Comparison of ENCODE assay signal across 8 cellular contexts in the genomic region with DNA sequence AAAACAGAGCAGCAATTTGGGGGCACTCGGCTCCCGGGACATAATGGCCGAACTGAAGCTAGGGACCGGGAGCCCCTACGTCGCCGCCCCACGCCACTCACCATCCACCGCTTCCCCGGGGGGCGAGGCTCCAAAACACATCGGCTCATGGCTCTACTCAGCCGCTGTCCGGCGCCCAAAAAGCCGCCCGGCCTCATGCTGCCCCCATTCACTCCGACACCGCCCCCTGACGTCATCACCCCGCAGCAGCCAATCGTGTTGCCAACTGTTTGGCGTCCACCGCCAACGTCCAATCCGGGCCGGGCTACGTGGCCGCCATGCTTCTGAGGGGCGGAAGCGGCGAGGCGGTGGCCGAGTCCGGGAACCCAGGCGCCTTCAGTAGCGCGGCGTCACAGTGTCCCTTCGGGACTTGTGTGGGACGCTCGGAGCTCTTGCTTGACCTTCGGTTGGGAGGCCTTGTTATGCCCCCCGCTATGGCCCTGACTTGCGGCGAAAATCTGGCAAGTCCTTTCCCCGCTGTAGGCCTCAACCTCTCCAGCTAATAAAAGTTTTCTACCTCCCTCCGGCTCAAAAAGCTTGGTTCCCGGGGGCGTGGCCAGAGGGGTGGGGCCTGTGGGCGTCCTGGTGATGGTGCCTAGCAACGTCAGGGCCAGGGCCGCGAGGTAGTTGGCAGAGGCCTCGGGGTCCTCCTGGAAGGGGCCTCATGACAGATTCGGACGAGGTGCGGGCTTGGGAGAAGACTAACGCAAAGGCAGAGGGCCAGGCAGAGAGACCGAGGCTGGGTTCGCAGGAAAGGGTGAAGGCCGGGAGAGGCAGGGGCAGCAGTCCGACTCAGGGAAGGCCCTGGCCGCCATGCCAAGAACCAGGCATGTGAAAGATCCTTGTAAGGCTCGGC. TPM values are rescaled to one million over a fixed set of nuclear protein-coding genes. Genes with fewer than 3 reads are reported as not detected.
A peak's percentile ranks its signal among the peaks of the same experiment; 100 is the strongest.
DNase-seq lines count a peak whose midpoint lies in the region; ATAC-seq and TF ChIP-seq lines count a peak whose summit lies in the region.

A gene with protein sequence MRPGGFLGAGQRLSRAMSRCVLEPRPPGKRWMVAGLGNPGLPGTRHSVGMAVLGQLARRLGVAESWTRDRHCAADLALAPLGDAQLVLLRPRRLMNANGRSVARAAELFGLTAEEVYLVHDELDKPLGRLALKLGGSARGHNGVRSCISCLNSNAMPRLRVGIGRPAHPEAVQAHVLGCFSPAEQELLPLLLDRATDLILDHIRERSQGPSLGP (minus strand): TSS at position 221 of the 895 bp plus-strand sequence. CDS start 24 bp downstream, at position 197.
A gene with protein sequence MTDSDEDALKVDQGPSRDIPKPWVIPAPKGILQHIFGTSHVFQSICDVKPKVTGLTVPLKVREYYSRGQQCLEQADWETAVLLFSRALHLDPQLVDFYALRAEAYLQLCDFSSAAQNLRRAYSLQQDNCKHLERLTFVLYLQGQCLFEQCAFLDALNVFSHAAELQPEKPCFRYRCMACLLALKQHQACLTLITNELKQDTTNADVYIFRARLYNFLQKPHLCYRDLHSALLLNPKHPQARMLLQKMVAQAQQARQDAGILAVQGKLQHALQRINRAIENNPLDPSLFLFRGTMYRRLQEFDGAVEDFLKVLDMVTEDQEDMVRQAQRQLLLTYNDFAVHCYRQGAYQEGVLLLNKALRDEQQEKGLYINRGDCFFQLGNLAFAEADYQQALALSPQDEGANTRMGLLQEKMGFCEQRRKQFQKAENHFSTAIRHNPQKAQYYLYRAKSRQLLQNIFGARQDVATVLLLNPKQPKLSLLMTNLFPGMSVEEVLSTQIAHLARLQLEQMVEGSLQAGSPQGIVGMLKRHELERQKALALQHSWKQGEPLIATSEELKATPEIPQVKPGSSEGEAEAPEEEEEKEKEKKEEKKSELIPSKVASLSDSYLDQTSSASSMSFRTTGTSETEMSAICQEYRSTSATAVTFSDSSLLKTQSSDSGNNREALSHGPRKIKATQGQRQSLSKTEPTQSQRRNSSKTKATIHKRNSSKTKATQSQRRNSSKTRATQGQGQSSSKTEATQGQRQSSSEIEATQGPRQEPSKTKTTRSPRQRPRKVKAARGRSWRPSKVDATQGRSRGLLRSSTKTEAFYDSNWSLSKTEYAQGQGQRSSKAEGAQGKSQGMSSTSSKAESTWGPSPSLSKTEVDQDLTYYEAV (plus strand): TSS at position 637 of the 895 bp plus-strand sequence. CDS start 67 bp downstream, at position 704.

- H3K36me3 ChIP-seq in KOPT-K1 (ENCODE audit: insufficient read depth, low read length): no peaks in the 10 kb centered on the region
- no peaks in the 10 kb centered on the region for H3K36me3 ChIP-seq in Peyer's patch
- no peaks in the 10 kb centered on the region for H3K36me3 ChIP-seq in esophagus squamous epithelium

- H3K4me3 ChIP-seq in Peyer's patch: peak within 1 kb of the TSS; percentile 57 to 78 (median 68)
- H3K4me3 ChIP-seq in esophagus squamous epithelium: peak within 1 kb of the TSS; percentile 42 to 81 (median 76)

- intact Hi-C loops in esophagus squamous epithelium (cut with DNase I): no loop called here

- H3K27ac ChIP-seq in KOPT-K1 (ENCODE audit: low read depth, low read length, poor library complexity, severe bottlenecking) (peak within 1 kb of the TSS; percentile 39), Peyer's patch (peak within 1 kb of the TSS; percentile 67 to 84 (median 72)), esophagus squamous epithelium (peak within 1 kb of the TSS; percentile 77 to 93 (median 84))

- WGBS in esophagus squamous epithelium, 2 donors: 3 to 7% methylated on average over 11 to 14 of the region's 65 CpGs

- no peaks in the 10 kb centered on the region for H3K9me3 ChIP-seq in KOPT-K1 (ENCODE audit: insufficient read depth, low read length, poor library complexity, severe bottlenecking)
- no peaks in the 10 kb centered on the region for H3K9me3 ChIP-seq in Peyer's patch
- no peaks in the 10 kb centered on the region for H3K9me3 ChIP-seq in esophagus squamous epithelium

- H3K27me3 ChIP-seq in Peyer's patch (no peaks in the 10 kb centered on the region), esophagus squamous epithelium (no peaks in the 10 kb centered on the region)

- DNase-seq in DMS79 treated with DMSO at 0.1 percent for 48 hours (lab: John Stamatoyannopoulos, UW): peak; percentile 90
- DNase-seq in Peyer's patch: peak; percentile 98 to 99 (median 98)
- peak; percentile 93 for DNase-seq in activated T-helper 1 cell treated with Interleukin-2 at 50 U/mL for 16 hours (ENCODE audit: low read depth)
- DNase-seq in esophagus squamous epithelium (lab: John Stamatoyannopoulos, UW): peak; percentile 83
- peak; percentile 98 for DNase-seq in myocyte (ENCODE audit: low read depth)
- DNase-seq in stimulated activated CD8-positive, alpha-beta memory T cell treated with anti-CD3 and anti-CD28 coated beads, Interleukin-7, amount 100 ng/mL, for 4 hours (ENCODE audit: low read depth in 2 of 2): peak; percentile 93 to 95

- peak in 1 of 2 donors; percentile 18 for TF ChIP-seq POLR2A in Peyer's patch (IDR thresholded peaks at IDR 0.05)
- TF ChIP-seq POLR2A in esophagus squamous epithelium (IDR thresholded peaks at IDR 0.05): peak in 1 of 4 donors; percentile 42

- TF ChIP-seq CTCF in Peyer's patch (IDR thresholded peaks at IDR 0.05) (no peak), esophagus squamous epithelium (IDR thresholded peaks at IDR 0.05) (peak in 1 of 6 experiments; percentile 9)

- ATAC-seq in GM21825 (IDR thresholded peaks at IDR 0.05; ENCODE audit: unreplicated experiment): peak; percentile 84

- H3K4me1 ChIP-seq in Peyer's patch (peaks cover 0 to 15% (median 8%) of the 10 kb centered on the region in 4 donors), esophagus squamous epithelium (peaks cover 11 to 23% (median 11%) of the 10 kb centered on the region in 3 donors)

RNA-seq across cellular contexts. Expression of the first gene that starts in this region (rescaled TPM):
- total RNA-seq in Peyer's patch (10 to 100 TPM in 1 of 4 donors, 1 to 10 TPM in 2, not detected in 1; 5.2 to 14.9 (median 7.9) TPM), esophagus squamous epithelium (10 to 100 TPM in 3 of 4 donors, 1 to 10 TPM in 1; 4.5 to 12.6 (median 11.6) TPM), myocyte (35.6 and 57.0 TPM in 2 replicates)
- polyA plus RNA-seq in myocyte (2012): 32.2 TPM

RNA-seq across cellular contexts. Expression of the second gene that starts in this region (rescaled TPM):
- total RNA-seq in Peyer's patch (not detected), esophagus squamous epithelium (under 1 TPM in 2 of 4 donors, not detected in 2; under 0.01 to 0.23 TPM), myocyte (0.05 TPM in 1 of 2 replicates, not detected in the other)
- polyA plus RNA-seq in myocyte (2012): 0.05 TPM

Comparison
In these comparisons a context has a peak if more than half of its experiments do, and no peak if none do; other contexts are left out.
1. Peak in every context shown above with its lines: DNase-seq, ATAC-seq, H3K4me3 ChIP-seq and H3K27ac ChIP-seq.